8 cellular contexts compared by ENCODE assay signal in genomic region chr11:65454311-65454695, GRCh38.
DNase-seq lines count a peak whose midpoint lies in the region; ATAC-seq and TF ChIP-seq lines count a peak whose summit lies in the region.

No MANE protein-coding gene starts in this region.

- TF ChIP-seq CTCF in AG10803 (conservative IDR thresholded peaks at IDR 0.05; ENCODE audit: low read length) (no peak), LNCaP clone FGC (IDR thresholded peaks at IDR 0.05; ENCODE audit: control insufficient read depth, extremely low read depth, insufficient read depth) (no peak), nephron (IDR thresholded peaks at IDR 0.05; ENCODE audit: unreplicated experiment in 3 of 3) (no peak)

- H3K4me1 Mint-ChIP-seq in effector memory CD8-positive, alpha-beta T cell (ENCODE audit: low read depth in 2 of 2) = peaks cover 10 to 13% of the 10 kb centered on the region in 2 donors
- H3K4me1 Mint-ChIP-seq in nephron = peaks cover 30% of the 10 kb centered on the region

- DNase-seq in AG10803 (ENCODE audit: low read depth) = peak; percentile 72
- no peak for DNase-seq in LNCaP clone FGC (ENCODE audit: low read depth)
- DNase-seq in effector memory CD8-positive, alpha-beta T cell = no peak
- DNase-seq in NCI-H526 (lab: John Stamatoyannopoulos, UW) = no peak
- no peak for DNase-seq in stimulated activated CD4-positive, alpha-beta T cell treated with anti-CD3 and anti-CD28 coated beads, Interleukin-2, amount 100 ng/mL, for 48 hours
- DNase-seq in RPMI8226 = no peak

- H3K27ac Mint-ChIP-seq in effector memory CD8-positive, alpha-beta T cell = peak overlapping the region; percentile 88 to 91
- peak overlapping the region in 2 of 3 experiments; percentile 74 to 92 for H3K27ac Mint-ChIP-seq in nephron

- no peaks in the 10 kb centered on the region for H3K9me3 Mint-ChIP-seq in effector memory CD8-positive, alpha-beta T cell
- peaks cover 5% of the 10 kb centered on the region for H3K9me3 Mint-ChIP-seq in nephron

- H3K4me3 ChIP-seq in AG10803 (ENCODE audit: low read length) (peak overlapping the region; percentile 78), LNCaP clone FGC (ENCODE audit: low read depth, low read length) (peak overlapping the region; percentile 56; the same call in 1 of the 2 replicates)

- no peak for ATAC-seq in effector memory CD8-positive, alpha-beta T cell (replicated peaks)
- ATAC-seq in HG02678 (IDR thresholded peaks at IDR 0.05; ENCODE audit: unreplicated experiment) = no peak

- H3K36me3 Mint-ChIP-seq in effector memory CD8-positive, alpha-beta T cell (ENCODE audit: insufficient read depth) = peaks cover 14% of the 10 kb centered on the region
- peaks cover 11% of the 10 kb centered on the region for H3K36me3 Mint-ChIP-seq in nephron (ENCODE audit: low read depth)

- H3K27me3 Mint-ChIP-seq in effector memory CD8-positive, alpha-beta T cell = no peaks in the 10 kb centered on the region
- H3K27me3 Mint-ChIP-seq in nephron (ENCODE audit: low read depth) = peaks cover 3% of the 10 kb centered on the region

- peak overlapping the region; percentile 91 to 94 for H3K4me3 Mint-ChIP-seq in effector memory CD8-positive, alpha-beta T cell
- peak overlapping the region; percentile 83 to 89 (median 85) for H3K4me3 Mint-ChIP-seq in nephron
